In the genomic region with DNA sequence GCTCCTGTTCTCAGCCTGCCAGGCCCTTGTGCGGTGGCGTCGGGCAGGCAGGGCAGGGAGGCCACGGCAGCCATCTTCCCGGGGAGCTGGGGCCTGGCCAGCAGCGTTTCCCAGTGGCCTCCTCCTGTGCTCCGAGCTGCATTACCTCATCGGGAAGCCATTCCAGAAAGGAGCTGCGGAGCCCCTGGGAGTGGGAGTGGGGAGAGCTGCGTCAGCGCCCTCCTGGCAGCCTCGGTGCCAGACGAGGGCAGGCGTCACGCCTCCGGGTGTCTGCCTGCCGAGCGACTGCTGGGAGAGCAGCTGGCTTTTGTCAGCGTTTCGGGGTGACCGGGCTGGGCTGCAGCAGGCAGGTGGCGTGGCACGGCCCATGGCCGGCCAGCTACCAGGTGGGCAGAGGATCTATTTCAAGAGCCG, we compare ENCODE assay signal across 8 cellular contexts. TPM values are rescaled to one million over a fixed set of nuclear protein-coding genes. Genes with fewer than 3 reads are reported as not detected.
A peak's percentile ranks its signal among the peaks of the same experiment; 100 is the strongest.
DNase-seq lines count a peak whose midpoint lies in the region; ATAC-seq and TF ChIP-seq lines count a peak whose summit lies in the region.

No MANE protein-coding gene starts in this region.

- peaks cover 17% of the 10 kb centered on the region for H3K4me1 Mint-ChIP-seq in activated CD8-positive, alpha-beta memory T cell treated with anti-CD3 and anti-CD28 coated beads, Interleukin-2, amount 10 ng/mL, durations not matched to agents 7 days and 5 days
- H3K4me1 Mint-ChIP-seq in WTC11: no peaks in the 10 kb centered on the region; the same call in 1 of the 2 replicates

- peaks cover 0 to 7% of the 10 kb centered on the region in 2 donors for H3K9me3 ChIP-seq in right atrium auricular region

- peak overlapping the region; percentile 35 for H3K4me3 ChIP-seq in HFF-Myc (replicated peaks; ENCODE audit: low read depth, low read length)
- no peak overlapping the region for H3K4me3 ChIP-seq in right atrium auricular region

- no peaks in the 10 kb centered on the region for H3K36me3 Mint-ChIP-seq in activated CD8-positive, alpha-beta memory T cell treated with anti-CD3 and anti-CD28 coated beads, Interleukin-2, amount 10 ng/mL, durations not matched to agents 7 days and 5 days
- H3K36me3 Mint-ChIP-seq in WTC11: no peaks in the 10 kb centered on the region

- CTCF ChIA-PET in activated CD8-positive, alpha-beta memory T cell treated with anti-CD3 and anti-CD28 coated beads, Interleukin-2, amount 10 ng/mL, durations not matched to agents 7 days and 5 days (lab: Charles Lee): interaction anchor here (0.8 to 5.2 kb wide), 6 partner anchors 9 to 110 kb away, joined by 4 to 223 read pairs (median 60); no protein-coding TSS in a partner anchor
- CTCF ChIA-PET in WTC11 (lab: Charles Lee): interaction anchor here (1.0 to 4.1 kb wide), 10 partner anchors 10 to 114 kb away, joined by 3 to 179 read pairs (median 24); no protein-coding TSS in a partner anchor

- no peak overlapping the region for H3K27ac Mint-ChIP-seq in activated CD8-positive, alpha-beta memory T cell treated with anti-CD3 and anti-CD28 coated beads, Interleukin-2, amount 10 ng/mL, durations not matched to agents 7 days and 5 days
- no peak overlapping the region for H3K27ac Mint-ChIP-seq in WTC11

- WGBS in adipose tissue, 3 donors: 45 to 65% (median 48%) methylated on average over 25 of the region's 25 CpGs

- H3K36me3 ChIP-seq in right atrium auricular region: no peaks in the 10 kb centered on the region

- TF ChIP-seq CTCF in HFF-Myc (IDR thresholded peaks at IDR 0.05; ENCODE audit: low read depth, low read length, missing control alignments): no peak
- TF ChIP-seq CTCF in right atrium auricular region (IDR thresholded peaks at IDR 0.05): peak in 1 of 2 donors; percentile 29
- no peak for TF ChIP-seq CTCF in WTC11 (IDR thresholded peaks at IDR 0.05)

- H3K9me3 Mint-ChIP-seq in activated CD8-positive, alpha-beta memory T cell treated with anti-CD3 and anti-CD28 coated beads, Interleukin-2, amount 10 ng/mL, durations not matched to agents 7 days and 5 days (ENCODE audit: low read depth): no peaks in the 10 kb centered on the region
- no peaks in the 10 kb centered on the region for H3K9me3 Mint-ChIP-seq in WTC11

- H3K27ac ChIP-seq in adipose tissue (ENCODE audit: low read depth, low read length) (peak overlapping the region; percentile 43), right atrium auricular region (peak overlapping the region; percentile 89 to 98)

- H3K4me1 ChIP-seq in right atrium auricular region: peaks cover 0 to 54% of the 10 kb centered on the region in 2 donors

- ATAC-seq in activated CD8-positive, alpha-beta memory T cell treated with anti-CD3 and anti-CD28 coated beads, Interleukin-2, amount 10 ng/mL, durations not matched to agents 7 days and 5 days: no peak
- ATAC-seq in WTC11: no peak
- ATAC-seq in GM21717 (IDR thresholded peaks at IDR 0.05; ENCODE audit: unreplicated experiment): no peak

- H3K4me3 Mint-ChIP-seq in activated CD8-positive, alpha-beta memory T cell treated with anti-CD3 and anti-CD28 coated beads, Interleukin-2, amount 10 ng/mL, durations not matched to agents 7 days and 5 days: no peak overlapping the region
- H3K4me3 Mint-ChIP-seq in WTC11: no peak overlapping the region

- H3K27me3 Mint-ChIP-seq in activated CD8-positive, alpha-beta memory T cell treated with anti-CD3 and anti-CD28 coated beads, Interleukin-2, amount 10 ng/mL, durations not matched to agents 7 days and 5 days: no peaks in the 10 kb centered on the region
- H3K27me3 Mint-ChIP-seq in WTC11 (ENCODE audit: low read depth): no peaks in the 10 kb centered on the region

- no peaks in the 10 kb centered on the region for H3K27me3 ChIP-seq in right atrium auricular region

- POLR2A ChIA-PET in WTC11 (lab: Charles Lee): no interaction called here

- peak; percentile 60 for DNase-seq in HFF-Myc (ENCODE audit: extremely low read depth, low read depth)
- DNase-seq in right atrium auricular region (ENCODE audit: low spot score): peak; percentile 94
- DNase-seq in stromal cell of bone marrow (ENCODE audit: low read depth): peak; percentile 91
- DNase-seq in activated CD8-positive, alpha-beta memory T cell treated with anti-CD3 and anti-CD28 coated beads, Interleukin-2, amount 10 ng/mL, durations not matched to agents 7 days and 5 days: no peak
- DNase-seq in HuH-7.5 (ENCODE audit: low spot score): no peak
- DNase-seq in WTC11 (ENCODE audit: low spot score): no peak

TF ChIP-seq in WTC11, 78 proteins besides CTCF, POLR2A, EP300 and RAD21 (continues in another document):
- TF ChIP-seq GTF2I (CRISPR knock-in tag; conservative IDR thresholded peaks at IDR 0.05) (no peak), OVOL2 (CRISPR knock-in tag; IDR thresholded peaks at IDR 0.05; ENCODE audit: borderline replicate concordance) (no peak), ARID4B (CRISPR knock-in tag; IDR thresholded peaks at IDR 0.05; ENCODE audit: borderline replicate concordance) (no peak), SMAD4 (CRISPR knock-in tag; IDR thresholded peaks at IDR 0.05) (no peak), CREM (CRISPR knock-in tag; IDR thresholded peaks at IDR 0.05) (no peak), MAX (CRISPR knock-in tag; IDR thresholded peaks at IDR 0.05) (no peak), NFATC4 (CRISPR knock-in tag; IDR thresholded peaks at IDR 0.05) (no peak), GRHL2 (CRISPR knock-in tag; IDR thresholded peaks at IDR 0.05; ENCODE audit: insufficient replicate concordance, severe bottlenecking) (no peak), ZNF416 (CRISPR knock-in tag; IDR thresholded peaks at IDR 0.05) (no peak), ZNF263 (CRISPR knock-in tag; IDR thresholded peaks at IDR 0.05; ENCODE audit: low read depth) (no peak), SOX15 (CRISPR knock-in tag; IDR thresholded peaks at IDR 0.05) (no peak), NR2C2 (CRISPR knock-in tag; IDR thresholded peaks at IDR 0.05) (no peak)
- TF ChIP-seq, protein P1, sequence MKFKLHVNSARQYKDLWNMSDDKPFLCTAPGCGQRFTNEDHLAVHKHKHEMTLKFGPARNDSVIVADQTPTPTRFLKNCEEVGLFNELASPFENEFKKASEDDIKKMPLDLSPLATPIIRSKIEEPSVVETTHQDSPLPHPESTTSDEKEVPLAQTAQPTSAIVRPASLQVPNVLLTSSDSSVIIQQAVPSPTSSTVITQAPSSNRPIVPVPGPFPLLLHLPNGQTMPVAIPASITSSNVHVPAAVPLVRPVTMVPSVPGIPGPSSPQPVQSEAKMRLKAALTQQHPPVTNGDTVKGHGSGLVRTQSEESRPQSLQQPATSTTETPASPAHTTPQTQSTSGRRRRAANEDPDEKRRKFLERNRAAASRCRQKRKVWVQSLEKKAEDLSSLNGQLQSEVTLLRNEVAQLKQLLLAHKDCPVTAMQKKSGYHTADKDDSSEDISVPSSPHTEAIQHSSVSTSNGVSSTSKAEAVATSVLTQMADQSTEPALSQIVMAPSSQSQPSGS (CRISPR knock-in tag; IDR thresholded peaks at IDR 0.05; ENCODE audit: borderline replicate concordance, low read depth): no peak
- TF ChIP-seq, protein P2, sequence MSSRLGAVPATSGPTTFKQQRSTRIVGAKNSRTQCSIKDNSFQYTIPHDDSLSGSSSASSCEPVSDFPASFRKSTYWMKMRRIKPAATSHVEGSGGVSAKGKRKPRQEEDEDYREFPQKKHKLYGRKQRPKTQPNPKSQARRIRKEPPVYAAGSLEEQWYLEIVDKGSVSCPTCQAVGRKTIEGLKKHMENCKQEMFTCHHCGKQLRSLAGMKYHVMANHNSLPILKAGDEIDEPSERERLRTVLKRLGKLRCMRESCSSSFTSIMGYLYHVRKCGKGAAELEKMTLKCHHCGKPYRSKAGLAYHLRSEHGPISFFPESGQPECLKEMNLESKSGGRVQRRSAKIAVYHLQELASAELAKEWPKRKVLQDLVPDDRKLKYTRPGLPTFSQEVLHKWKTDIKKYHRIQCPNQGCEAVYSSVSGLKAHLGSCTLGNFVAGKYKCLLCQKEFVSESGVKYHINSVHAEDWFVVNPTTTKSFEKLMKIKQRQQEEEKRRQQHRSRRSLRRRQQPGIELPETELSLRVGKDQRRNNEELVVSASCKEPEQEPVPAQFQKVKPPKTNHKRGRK (CRISPR knock-in tag; IDR thresholded peaks at IDR 0.05; ENCODE audit: borderline replicate concordance): no peak

RNA-seq across cellular contexts. Expression of gene WNT7B, which starts 30.9 kb away (rescaled TPM):
- under 1 TPM in 1 of 3 donors, not detected in 2; 0.25 TPM for polyA plus RNA-seq in adipose tissue
- under 1 TPM in 1 of 2 donors, not detected in 1; 0.19 TPM for total RNA-seq in right atrium auricular region
- total RNA-seq in activated CD8-positive, alpha-beta memory T cell treated with anti-CD3 and anti-CD28 coated beads, Interleukin-2, amount 10 ng/mL, durations not matched to agents 7 days and 5 days: not detected
- 0.18 to 0.33 TPM (median 0.23 TPM) in 3 replicates for total RNA-seq in WTC11 (2021)

Comparison
In these comparisons a context has a peak if more than half of its experiments do, and no peak if none do; other contexts are left out.
1. DNase-seq: peak in HFF-Myc (single experiment), right atrium auricular region (single experiment) and stromal cell of bone marrow (single experiment); none in activated CD8-positive, alpha-beta memory T cell treated with anti-CD3 and anti-CD28 coated beads, Interleukin-2, amount 10 ng/mL, durations not matched to agents 7 days and 5 days (single experiment), HuH-7.5 (single experiment) and WTC11 (single experiment).